ENCODE assay signal across 2 cellular contexts in the genomic region with DNA sequence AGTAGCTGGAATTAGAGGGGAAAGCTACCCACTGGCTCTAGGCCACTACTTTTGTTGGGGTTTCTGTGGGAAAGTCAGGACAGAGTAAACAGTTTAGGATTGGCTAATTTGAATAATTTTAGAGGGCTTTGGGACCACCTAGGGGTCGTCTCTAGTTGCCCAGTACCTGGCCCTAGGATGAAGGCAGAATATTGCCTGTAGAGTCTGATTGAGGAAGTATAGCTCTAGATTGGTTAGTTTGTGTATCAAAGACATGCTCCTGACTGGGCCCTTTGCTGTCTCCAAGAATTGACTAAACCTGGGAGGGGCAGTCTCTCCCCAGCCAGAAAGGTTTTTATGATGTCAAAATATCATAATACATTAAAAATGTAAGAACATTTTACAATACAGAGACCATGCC.
TF ChIP-seq lines count a peak whose summit lies in the region.

No MANE protein-coding gene starts in this region.

TF ChIP-seq in GM23338, 12 proteins besides CTCF, POLR2A, EP300 and RAD21 (continued from another document):
- no peak for TF ChIP-seq ZNF462 (CRISPR knock-in tag; IDR thresholded peaks at IDR 0.05)
- no peak for TF ChIP-seq EZH2phosphoT487 (IDR thresholded peaks at IDR 0.05; ENCODE audit: unreplicated experiment)
- TF ChIP-seq ZNF331 (CRISPR knock-in tag; IDR thresholded peaks at IDR 0.05; ENCODE audit: low read depth), result no peak
- no peak for TF ChIP-seq POLR2AphosphoS5 (IDR thresholded peaks at IDR 0.05; ENCODE audit: low read depth)
- TF ChIP-seq REST (IDR thresholded peaks at IDR 0.05; ENCODE audit: unreplicated experiment), result no peak
- TF ChIP-seq ETS1 (IDR thresholded peaks at IDR 0.05), result no peak
- TF ChIP-seq NANOG (IDR thresholded peaks at IDR 0.05; ENCODE audit: borderline replicate concordance), result no peak
- TF ChIP-seq EZH2 (IDR thresholded peaks at IDR 0.05; ENCODE audit: low read depth, unreplicated experiment), result no peak
- no peak for TF ChIP-seq JUNB (IDR thresholded peaks at IDR 0.05; ENCODE audit: unreplicated experiment)

TF ChIP-seq in WTC11, 78 proteins besides CTCF, POLR2A, EP300 and RAD21 (continued from another document):
- TF ChIP-seq ZNF512 (CRISPR knock-in tag; IDR thresholded peaks at IDR 0.05; ENCODE audit: borderline replicate concordance) (no peak), GRHL2 (CRISPR knock-in tag; IDR thresholded peaks at IDR 0.05; ENCODE audit: insufficient replicate concordance, severe bottlenecking) (no peak), CREM (CRISPR knock-in tag; IDR thresholded peaks at IDR 0.05) (no peak), FOXP1 (CRISPR knock-in tag; IDR thresholded peaks at IDR 0.05; ENCODE audit: borderline replicate concordance) (no peak), JAZF1 (CRISPR knock-in tag; IDR thresholded peaks at IDR 0.05) (no peak), E2F5 (CRISPR knock-in tag; IDR thresholded peaks at IDR 0.05) (no peak), SMAD4 (CRISPR knock-in tag; IDR thresholded peaks at IDR 0.05) (no peak), FOXK1 (CRISPR knock-in tag; IDR thresholded peaks at IDR 0.05) (no peak), ELF4 (CRISPR knock-in tag; IDR thresholded peaks at IDR 0.05; ENCODE audit: low read depth) (no peak), TEAD1 (CRISPR knock-in tag; IDR thresholded peaks at IDR 0.05) (no peak), PREB (CRISPR knock-in tag; IDR thresholded peaks at IDR 0.05; ENCODE audit: borderline replicate concordance) (no peak), RELA (CRISPR knock-in tag; IDR thresholded peaks at IDR 0.05; ENCODE audit: borderline replicate concordance) (no peak), MYBL2 (CRISPR knock-in tag; IDR thresholded peaks at IDR 0.05) (no peak), NR1H2 (CRISPR knock-in tag; IDR thresholded peaks at IDR 0.05) (no peak), GTF2I (CRISPR knock-in tag; conservative IDR thresholded peaks at IDR 0.05) (no peak)
- TF ChIP-seq, protein P1, sequence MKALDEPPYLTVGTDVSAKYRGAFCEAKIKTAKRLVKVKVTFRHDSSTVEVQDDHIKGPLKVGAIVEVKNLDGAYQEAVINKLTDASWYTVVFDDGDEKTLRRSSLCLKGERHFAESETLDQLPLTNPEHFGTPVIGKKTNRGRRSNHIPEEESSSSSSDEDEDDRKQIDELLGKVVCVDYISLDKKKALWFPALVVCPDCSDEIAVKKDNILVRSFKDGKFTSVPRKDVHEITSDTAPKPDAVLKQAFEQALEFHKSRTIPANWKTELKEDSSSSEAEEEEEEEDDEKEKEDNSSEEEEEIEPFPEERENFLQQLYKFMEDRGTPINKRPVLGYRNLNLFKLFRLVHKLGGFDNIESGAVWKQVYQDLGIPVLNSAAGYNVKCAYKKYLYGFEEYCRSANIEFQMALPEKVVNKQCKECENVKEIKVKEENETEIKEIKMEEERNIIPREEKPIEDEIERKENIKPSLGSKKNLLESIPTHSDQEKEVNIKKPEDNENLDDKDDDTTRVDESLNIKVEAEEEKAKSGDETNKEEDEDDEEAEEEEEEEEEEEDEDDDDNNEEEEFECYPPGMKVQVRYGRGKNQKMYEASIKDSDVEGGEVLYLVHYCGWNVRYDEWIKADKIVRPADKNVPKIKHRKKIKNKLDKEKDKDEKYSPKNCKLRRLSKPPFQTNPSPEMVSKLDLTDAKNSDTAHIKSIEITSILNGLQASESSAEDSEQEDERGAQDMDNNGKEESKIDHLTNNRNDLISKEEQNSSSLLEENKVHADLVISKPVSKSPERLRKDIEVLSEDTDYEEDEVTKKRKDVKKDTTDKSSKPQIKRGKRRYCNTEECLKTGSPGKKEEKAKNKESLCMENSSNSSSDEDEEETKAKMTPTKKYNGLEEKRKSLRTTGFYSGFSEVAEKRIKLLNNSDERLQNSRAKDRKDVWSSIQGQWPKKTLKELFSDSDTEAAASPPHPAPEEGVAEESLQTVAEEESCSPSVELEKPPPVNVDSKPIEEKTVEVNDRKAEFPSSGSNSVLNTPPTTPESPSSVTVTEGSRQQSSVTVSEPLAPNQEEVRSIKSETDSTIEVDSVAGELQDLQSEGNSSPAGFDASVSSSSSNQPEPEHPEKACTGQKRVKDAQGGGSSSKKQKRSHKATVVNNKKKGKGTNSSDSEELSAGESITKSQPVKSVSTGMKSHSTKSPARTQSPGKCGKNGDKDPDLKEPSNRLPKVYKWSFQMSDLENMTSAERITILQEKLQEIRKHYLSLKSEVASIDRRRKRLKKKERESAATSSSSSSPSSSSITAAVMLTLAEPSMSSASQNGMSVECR (CRISPR knock-in tag; IDR thresholded peaks at IDR 0.05; ENCODE audit: borderline replicate concordance), result no peak
- TF ChIP-seq, protein P2, sequence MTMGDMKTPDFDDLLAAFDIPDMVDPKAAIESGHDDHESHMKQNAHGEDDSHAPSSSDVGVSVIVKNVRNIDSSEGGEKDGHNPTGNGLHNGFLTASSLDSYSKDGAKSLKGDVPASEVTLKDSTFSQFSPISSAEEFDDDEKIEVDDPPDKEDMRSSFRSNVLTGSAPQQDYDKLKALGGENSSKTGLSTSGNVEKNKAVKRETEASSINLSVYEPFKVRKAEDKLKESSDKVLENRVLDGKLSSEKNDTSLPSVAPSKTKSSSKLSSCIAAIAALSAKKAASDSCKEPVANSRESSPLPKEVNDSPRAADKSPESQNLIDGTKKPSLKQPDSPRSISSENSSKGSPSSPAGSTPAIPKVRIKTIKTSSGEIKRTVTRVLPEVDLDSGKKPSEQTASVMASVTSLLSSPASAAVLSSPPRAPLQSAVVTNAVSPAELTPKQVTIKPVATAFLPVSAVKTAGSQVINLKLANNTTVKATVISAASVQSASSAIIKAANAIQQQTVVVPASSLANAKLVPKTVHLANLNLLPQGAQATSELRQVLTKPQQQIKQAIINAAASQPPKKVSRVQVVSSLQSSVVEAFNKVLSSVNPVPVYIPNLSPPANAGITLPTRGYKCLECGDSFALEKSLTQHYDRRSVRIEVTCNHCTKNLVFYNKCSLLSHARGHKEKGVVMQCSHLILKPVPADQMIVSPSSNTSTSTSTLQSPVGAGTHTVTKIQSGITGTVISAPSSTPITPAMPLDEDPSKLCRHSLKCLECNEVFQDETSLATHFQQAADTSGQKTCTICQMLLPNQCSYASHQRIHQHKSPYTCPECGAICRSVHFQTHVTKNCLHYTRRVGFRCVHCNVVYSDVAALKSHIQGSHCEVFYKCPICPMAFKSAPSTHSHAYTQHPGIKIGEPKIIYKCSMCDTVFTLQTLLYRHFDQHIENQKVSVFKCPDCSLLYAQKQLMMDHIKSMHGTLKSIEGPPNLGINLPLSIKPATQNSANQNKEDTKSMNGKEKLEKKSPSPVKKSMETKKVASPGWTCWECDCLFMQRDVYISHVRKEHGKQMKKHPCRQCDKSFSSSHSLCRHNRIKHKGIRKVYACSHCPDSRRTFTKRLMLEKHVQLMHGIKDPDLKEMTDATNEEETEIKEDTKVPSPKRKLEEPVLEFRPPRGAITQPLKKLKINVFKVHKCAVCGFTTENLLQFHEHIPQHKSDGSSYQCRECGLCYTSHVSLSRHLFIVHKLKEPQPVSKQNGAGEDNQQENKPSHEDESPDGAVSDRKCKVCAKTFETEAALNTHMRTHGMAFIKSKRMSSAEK (CRISPR knock-in tag; IDR thresholded peaks at IDR 0.05; ENCODE audit: borderline replicate concordance), result no peak
